In the genomic region with DNA sequence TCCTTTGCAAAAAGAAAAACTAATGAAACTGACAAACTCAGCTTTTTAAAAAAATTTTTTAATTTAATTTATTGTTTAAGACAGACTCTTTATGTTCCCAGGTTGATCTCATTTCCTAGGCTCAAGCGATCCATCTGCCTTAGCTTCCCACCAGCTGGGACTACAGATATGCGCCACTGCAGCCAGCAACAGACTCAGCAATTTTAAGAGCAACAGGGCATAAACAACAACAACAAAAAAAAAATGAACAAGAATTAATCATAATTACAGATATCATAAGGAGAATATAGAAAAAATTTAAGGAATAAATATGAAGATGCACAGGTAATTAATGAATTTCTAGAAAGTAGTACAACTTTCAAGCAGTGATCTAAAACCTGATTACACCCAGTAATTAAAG, we compare ENCODE assay signal across 1 cellular context.
TF ChIP-seq lines count a peak whose summit lies in the region.

No MANE protein-coding gene starts in this region.

TF ChIP-seq in IMR-90, 13 proteins besides CTCF, POLR2A, EP300 and RAD21:
- no peak for TF ChIP-seq SMC3 (IDR thresholded peaks at IDR 0.05; ENCODE audit: low read depth, low read length)
- TF ChIP-seq MAFK (IDR thresholded peaks at IDR 0.05; ENCODE audit: low read depth, low read length), result no peak
- TF ChIP-seq CHD1 (IDR thresholded peaks at IDR 0.05; ENCODE audit: low read depth, low read length), result no peak
- no peak for TF ChIP-seq NFE2L2 (IDR thresholded peaks at IDR 0.05; ENCODE audit: low read depth, low read length)
- TF ChIP-seq MXI1 (IDR thresholded peaks at IDR 0.05; ENCODE audit: borderline replicate concordance, low read depth, low read length), result no peak
- TF ChIP-seq, protein P1, sequence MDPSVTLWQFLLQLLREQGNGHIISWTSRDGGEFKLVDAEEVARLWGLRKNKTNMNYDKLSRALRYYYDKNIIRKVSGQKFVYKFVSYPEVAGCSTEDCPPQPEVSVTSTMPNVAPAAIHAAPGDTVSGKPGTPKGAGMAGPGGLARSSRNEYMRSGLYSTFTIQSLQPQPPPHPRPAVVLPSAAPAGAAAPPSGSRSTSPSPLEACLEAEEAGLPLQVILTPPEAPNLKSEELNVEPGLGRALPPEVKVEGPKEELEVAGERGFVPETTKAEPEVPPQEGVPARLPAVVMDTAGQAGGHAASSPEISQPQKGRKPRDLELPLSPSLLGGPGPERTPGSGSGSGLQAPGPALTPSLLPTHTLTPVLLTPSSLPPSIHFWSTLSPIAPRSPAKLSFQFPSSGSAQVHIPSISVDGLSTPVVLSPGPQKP (IDR thresholded peaks at IDR 0.05; ENCODE audit: borderline replicate concordance, low read depth, low read length), result no peak
- no peak for TF ChIP-seq MAZ (IDR thresholded peaks at IDR 0.05; ENCODE audit: borderline replicate concordance, low read depth, low read length)
- no peak for TF ChIP-seq RCOR1 (IDR thresholded peaks at IDR 0.05; ENCODE audit: insufficient replicate concordance, low read length)
- TF ChIP-seq FOS (IDR thresholded peaks at IDR 0.05; ENCODE audit: low read depth, low read length), result no peak
- TF ChIP-seq RFX5 (IDR thresholded peaks at IDR 0.05; ENCODE audit: low read depth, low read length), result no peak
- TF ChIP-seq CEBPB (IDR thresholded peaks at IDR 0.05; ENCODE audit: low read depth, low read length), result no peak
- no peak for TF ChIP-seq BHLHE40 (IDR thresholded peaks at IDR 0.05; ENCODE audit: low read depth, low read length)
- TF ChIP-seq, protein P2, sequence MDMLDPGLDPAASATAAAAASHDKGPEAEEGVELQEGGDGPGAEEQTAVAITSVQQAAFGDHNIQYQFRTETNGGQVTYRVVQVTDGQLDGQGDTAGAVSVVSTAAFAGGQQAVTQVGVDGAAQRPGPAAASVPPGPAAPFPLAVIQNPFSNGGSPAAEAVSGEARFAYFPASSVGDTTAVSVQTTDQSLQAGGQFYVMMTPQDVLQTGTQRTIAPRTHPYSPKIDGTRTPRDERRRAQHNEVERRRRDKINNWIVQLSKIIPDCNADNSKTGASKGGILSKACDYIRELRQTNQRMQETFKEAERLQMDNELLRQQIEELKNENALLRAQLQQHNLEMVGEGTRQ (IDR thresholded peaks at IDR 0.05; ENCODE audit: low read depth, low read length), result no peak
